9 cellular contexts compared by ENCODE assay signal in genomic region chr9:131641618-131642495, GRCh38.
A peak's percentile ranks its signal among the peaks of the same experiment; 100 is the strongest.
DNase-seq lines count a peak whose midpoint lies in the region; ATAC-seq and TF ChIP-seq lines count a peak whose summit lies in the region.
"Had no signal": no experiment of that assay in that cellular context is flagged by ENCODE, and none has a peak within 500 bp of the region (broad histone marks: within the 10 kb centered on the region; RNA-seq: fewer than 3 reads in every experiment).

No MANE protein-coding gene starts in this region.

- H3K4me1 Mint-ChIP-seq in activated CD4-positive, alpha-beta memory T cell treated with anti-CD3 and anti-CD28 coated beads for 36 hours (ENCODE audit: low read depth): peaks cover 89% of the 10 kb centered on the region

- H3K79me2 ChIP-seq in HCT116 (ENCODE audit: insufficient read depth, low read length) (no peaks in the 10 kb centered on the region), hepatocyte (peaks cover 23% of the 10 kb centered on the region)

- H3K27ac Mint-ChIP-seq in activated CD4-positive, alpha-beta memory T cell treated with anti-CD3 and anti-CD28 coated beads for 36 hours: peak overlapping the region; percentile 91

- intact Hi-C loops in HCT116 (cut with micrococcal nuclease) (no loop called here), ovary (cut with DNase I) (no loop called here)
- intact Hi-C loops in activated CD4-positive, alpha-beta memory T cell treated with anti-CD3 and anti-CD28 coated beads for 36 hours (cut with micrococcal nuclease): loop anchor here (1.0 to 5.0 kb wide), 3 partner anchors 9 to 1755 kb away; no protein-coding TSS in a partner anchor

- H4K20me1 ChIP-seq in HCT116 (ENCODE audit: insufficient read depth): no peaks in the 10 kb centered on the region
- no peaks in the 10 kb centered on the region for H4K20me1 ChIP-seq in hepatocyte (ENCODE audit: insufficient read depth, poor library complexity, severe bottlenecking)

- RAD21 ChIA-PET in HCT116 (lab: Charles Lee; ENCODE audit: low non-redundant PET in 1 of 2, low total read pairs in 2 of 2, uncharacterized antibody in 2 of 2, unreplicated experiment in 2 of 2): interaction anchor here in 1 of 2 experiments (0.7 kb wide), 1 partner anchor 37 kb away, joined by 7 read pairs; no protein-coding TSS in a partner anchor

- no peak for DNase-seq in HCT116 (ENCODE audit: low read depth, low spot score)
- no peak for DNase-seq in activated CD4-positive, alpha-beta memory T cell treated with anti-CD3 and anti-CD28 coated beads for 36 hours
- peak; percentile 85 for DNase-seq in hepatocyte (ENCODE audit: low spot score)
- DNase-seq in smooth muscle cell of the brain vasculature (ENCODE audit: low read depth, low spot score): peak; percentile 65
- no peak for DNase-seq in SW480 (ENCODE audit: low spot score)
- DNase-seq in erythroblast (lab: John Stamatoyannopoulos, UW): no peak
- DNase-seq in ovary: no peak
- DNase-seq in GM13976 (ENCODE audit: low spot score): no peak
- DNase-seq: NCI-H1436 treated with DMSO at 0.1 percent for 48 hours had no signal

- H3K36me3 ChIP-seq in HCT116 (ENCODE audit: control insufficient read depth in 1 of 2, insufficient read depth in 2 of 2, low read length in 2 of 2) (no peaks in the 10 kb centered on the region; a peak in 1 of 4 replicates), hepatocyte (replicated peaks; ENCODE audit: insufficient read depth, low read depth) (no peaks in the 10 kb centered on the region), ovary (no peaks in the 10 kb centered on the region)

- TF ChIP-seq RAD21 in HCT116 (IDR thresholded peaks at IDR 0.05; ENCODE audit: low read depth): peak; percentile 11; the same call in 1 of the 2 replicates

- no peak overlapping the region for H3K4me3 ChIP-seq in HCT116 (replicated peaks in 1 of 2; ENCODE audit: low read depth in 1 of 2, low read length in 2 of 2)
- no peak overlapping the region for H3K4me3 ChIP-seq in hepatocyte
- no peak overlapping the region for H3K4me3 ChIP-seq in ovary

- H3K27ac ChIP-seq in HCT116 (ENCODE audit: low read depth, low read length) (no peak overlapping the region), hepatocyte (peak overlapping the region; percentile 97), ovary (no peak overlapping the region)

- H3K36me3 Mint-ChIP-seq in activated CD4-positive, alpha-beta memory T cell treated with anti-CD3 and anti-CD28 coated beads for 36 hours: peaks cover 51% of the 10 kb centered on the region

- H2AFZ ChIP-seq in HCT116 (ENCODE audit: low read depth, low read length, poor library complexity, severe bottlenecking) (no peak overlapping the region), hepatocyte (no peak overlapping the region)

- H3K4me2 ChIP-seq in HCT116 (ENCODE audit: low read length) (no peak overlapping the region), hepatocyte (peak overlapping the region; percentile 60)

- no peaks in the 10 kb centered on the region for H3K9me2 ChIP-seq in HCT116 (ENCODE audit: insufficient read depth)
- H3K9me2 ChIP-seq in hepatocyte (replicated peaks; ENCODE audit: insufficient read depth): no peaks in the 10 kb centered on the region

- H3K9me3 ChIP-seq in HCT116 (ENCODE audit: control insufficient read depth in 1 of 2, insufficient read depth in 1 of 2, low read depth in 1 of 2, low read length in 2 of 2) (no peaks in the 10 kb centered on the region), hepatocyte (ENCODE audit: low read depth) (no peaks in the 10 kb centered on the region), ovary (no peaks in the 10 kb centered on the region)

- POLR2A ChIA-PET in HCT116 (lab: Charles Lee): no interaction called here
- POLR2A ChIA-PET in activated CD4-positive, alpha-beta memory T cell treated with anti-CD3 and anti-CD28 coated beads for 36 hours (lab: Charles Lee): interaction anchor here (0.7 to 4.4 kb wide), 16 partner anchors 8 to 98 kb away, joined by 3 to 36 read pairs (median 4); partner anchors contain the start of gene RAPGEF1

- CTCF ChIA-PET in HCT116 (lab: Charles Lee): no interaction called here
- CTCF ChIA-PET in activated CD4-positive, alpha-beta memory T cell treated with anti-CD3 and anti-CD28 coated beads for 36 hours (lab: Charles Lee): interaction anchor here (0.7 to 3.2 kb wide), 13 partner anchors 11 to 141 kb away, joined by 3 to 31 read pairs (median 5); partner anchors contain the start of gene RAPGEF1

- no peaks in the 10 kb centered on the region for H3K27me3 ChIP-seq in HCT116 (ENCODE audit: insufficient read depth, low read length)
- no peaks in the 10 kb centered on the region for H3K27me3 ChIP-seq in hepatocyte
- H3K27me3 ChIP-seq in ovary: no peaks in the 10 kb centered on the region

- no TSS peak for BruUV-seq in HCT116 (replicated peaks; lab: Mats Ljungman, UMichigan)

- H3K4me3 Mint-ChIP-seq in activated CD4-positive, alpha-beta memory T cell treated with anti-CD3 and anti-CD28 coated beads for 36 hours: peak overlapping the region; percentile 54

- H3K4me1 ChIP-seq in HCT116 (ENCODE audit: control insufficient read depth in 1 of 2, insufficient read depth in 2 of 2, low read length in 2 of 2) (peaks cover 0 to 9% of the 10 kb centered on the region in 2 experiments; a peak in 1 of 4 replicates), hepatocyte (ENCODE audit: insufficient read depth) (peaks cover 37% of the 10 kb centered on the region), ovary (ENCODE audit: insufficient read depth) (peaks cover 3% of the 10 kb centered on the region)

- 45% methylated on average over 18 of the region's 18 CpGs for WGBS in hepatocyte (ENCODE audit: low lambda C conversion rate, missing lambda C conversion rate)
- WGBS in ovary, 3 donors: 79 to 88% (median 85%) methylated on average over 18 of the region's 18 CpGs

- TF ChIP-seq POLR2A in HCT116 (IDR thresholded peaks at IDR 0.05; ENCODE audit: borderline replicate concordance, extremely low read depth, insufficient read depth, insufficient read length): no peak
- TF ChIP-seq POLR2A in erythroblast (IDR thresholded peaks at IDR 0.05; ENCODE audit: low read length): no peak
- no peak for TF ChIP-seq POLR2A in ovary (IDR thresholded peaks at IDR 0.05)

- no peak overlapping the region for H3K9ac ChIP-seq in HCT116 (ENCODE audit: low read length)

- no peaks in the 10 kb centered on the region for H3K9me3 Mint-ChIP-seq in activated CD4-positive, alpha-beta memory T cell treated with anti-CD3 and anti-CD28 coated beads for 36 hours

- TF ChIP-seq EP300 in ovary (IDR thresholded peaks at IDR 0.05): no peak

- H3K27me3 Mint-ChIP-seq in activated CD4-positive, alpha-beta memory T cell treated with anti-CD3 and anti-CD28 coated beads for 36 hours: no peaks in the 10 kb centered on the region

- peak in 1 of 3 experiments; percentile 23; a peak in 1 of 6 replicates for TF ChIP-seq CTCF in HCT116 (IDR thresholded peaks at IDR 0.05 in 2 of 3, conservative IDR thresholded peaks at IDR 0.05 in 1 of 3; ENCODE audit: borderline replicate concordance in 1 of 3, insufficient read depth in 1 of 3, low read depth in 2 of 3, low read length in 2 of 3)
- TF ChIP-seq CTCF in hepatocyte (IDR thresholded peaks at IDR 0.05; ENCODE audit: poor library complexity): peak; percentile 27
- TF ChIP-seq CTCF in ovary (IDR thresholded peaks at IDR 0.05): no peak
- no peak for TF ChIP-seq CTCF in GM13976 (IDR thresholded peaks at IDR 0.05; ENCODE audit: borderline replicate concordance, control extremely low read depth, extremely low read depth, insufficient read depth, missing control alignments)

- ATAC-seq in HCT116: no peak

- in situ Hi-C loops in GM13976 (cut with MboI; ENCODE audit: low sequenced_read_pairs, unreplicated experiment): no loop called here

TF ChIP-seq in HCT116, 20 proteins besides CTCF, POLR2A, EP300 and RAD21:
- no peak for TF ChIP-seq ZFX (IDR thresholded peaks at IDR 0.05)

Comparison
In these comparisons a context has a peak if more than half of its experiments do, and no peak if none do; other contexts are left out.
1. DNase-seq: peak in hepatocyte (single experiment) and smooth muscle cell of the brain vasculature (single experiment); none in HCT116 (single experiment), activated CD4-positive, alpha-beta memory T cell treated with anti-CD3 and anti-CD28 coated beads for 36 hours (single experiment), SW480 (single experiment), erythroblast (0 of 2), ovary (0 of 5) and GM13976 (single experiment).